ENCODE assay signal across 16 cellular contexts in genomic region chr20:47578543-47578942, GRCh38.
DNase-seq lines count a peak whose midpoint lies in the region; ATAC-seq and TF ChIP-seq lines count a peak whose summit lies in the region.
"Had no signal": no experiment of that assay in that cellular context is flagged by ENCODE, and none has a peak within 500 bp of the region (broad histone marks: within the 10 kb centered on the region; RNA-seq: fewer than 3 reads in every experiment).

No MANE protein-coding gene starts in this region.

- no peaks in the 10 kb centered on the region for H3K27me3 ChIP-seq in SK-N-SH (ENCODE audit: insufficient read depth)
- H3K27me3 ChIP-seq in esophagus squamous epithelium: no peaks in the 10 kb centered on the region

- H3K9me3 Mint-ChIP-seq in nephron progenitor cell: no peaks in the 10 kb centered on the region
- H3K9me3 Mint-ChIP-seq: CD14-positive monocyte had no signal

- H3F3A ChIP-seq in SK-N-SH (replicated peaks; ENCODE audit: insufficient read depth): peaks cover 11% of the 10 kb centered on the region

- H3K27ac Mint-ChIP-seq in nephron progenitor cell: peak overlapping the region; percentile 17
- H3K27ac Mint-ChIP-seq: activated CD8-positive, alpha-beta memory T cell treated with anti-CD3 and anti-CD28 coated beads, Interleukin-2, amount 10 ng/mL, durations not matched to agents 7 days and 5 days had no signal

- no peak overlapping the region for H3K4me2 ChIP-seq in SK-N-SH

- no peaks in the 10 kb centered on the region for H4K20me1 ChIP-seq in SK-N-SH (ENCODE audit: insufficient read depth)

- no peaks in the 10 kb centered on the region for H3K27me3 Mint-ChIP-seq in nephron progenitor cell (ENCODE audit: low read depth, poor library complexity)
- H3K27me3 Mint-ChIP-seq: activated CD8-positive, alpha-beta memory T cell treated with anti-CD3 and anti-CD28 coated beads, Interleukin-2, amount 10 ng/mL, durations not matched to agents 7 days and 5 days had no signal

- no peak for TF ChIP-seq CTCF in SK-N-SH (IDR thresholded peaks at IDR 0.05)
- no peak for TF ChIP-seq CTCF in esophagus squamous epithelium (IDR thresholded peaks at IDR 0.05)
- TF ChIP-seq CTCF in nephron progenitor cell (IDR thresholded peaks at IDR 0.05): no peak

- H3K36me3 Mint-ChIP-seq in nephron progenitor cell (ENCODE audit: low read depth): peaks cover 21% of the 10 kb centered on the region

- no peak overlapping the region for H3K9ac ChIP-seq in SK-N-SH

- no peak overlapping the region for H3K4me3 ChIP-seq in SK-N-SH (ENCODE audit: low read depth in 2 of 2, low read length in 1 of 2)
- no peak overlapping the region for H3K4me3 ChIP-seq in esophagus squamous epithelium
- H3K4me3 ChIP-seq: psoas muscle had no signal

- CTCF ChIA-PET in SK-N-SH (lab: Yijun Ruan, JAX): interaction anchor here (1.1 to 3.6 kb wide), 3 partner anchors 42 to 195 kb away, joined by 4 to 13 read pairs (median 12); partner anchors contain the start of gene NCOA3

- H3K36me3 ChIP-seq in SK-N-SH (replicated peaks in 1 of 2; ENCODE audit: control insufficient read depth in 1 of 2, insufficient read depth in 2 of 2, low read length in 1 of 2): no peaks in the 10 kb centered on the region
- no peaks in the 10 kb centered on the region for H3K36me3 ChIP-seq in esophagus squamous epithelium

- no peaks in the 10 kb centered on the region for H3K9me2 ChIP-seq in SK-N-SH

- intact Hi-C loops in esophagus squamous epithelium (cut with DNase I): no loop called here

- H3K27ac ChIP-seq in SK-N-SH (ENCODE audit: low read depth in 2 of 2, low read length in 1 of 2) (peak overlapping the region in 1 of 2 experiments; percentile 30; a peak in 1 of 4 replicates), esophagus squamous epithelium (peak overlapping the region; percentile 9 to 83 (median 66))
- H3K27ac ChIP-seq: psoas muscle had no signal

- POLR2A ChIA-PET in SK-N-SH (lab: Yijun Ruan, JAX): no interaction called here

- no peak for ATAC-seq in SK-N-SH treated with all-trans-retinoic acid at 6 μM for 48 hours
- no peak for ATAC-seq in GM21360 (IDR thresholded peaks at IDR 0.05; ENCODE audit: unreplicated experiment)
- ATAC-seq: activated CD8-positive, alpha-beta memory T cell treated with anti-CD3 and anti-CD28 coated beads, Interleukin-2, amount 10 ng/mL, durations not matched to agents 7 days and 5 days; esophagus mucosa; psoas muscle had no signal

- DNase-seq in SK-N-SH (no peak), M059J (ENCODE audit: low read depth) (peak; percentile 30), esophagus squamous epithelium (lab: John Stamatoyannopoulos, UW) (no peak), nephron progenitor cell (no peak), NCI-H524 (lab: John Stamatoyannopoulos, UW) (no peak), globus pallidus (ENCODE audit: low spot score) (no peak)
- DNase-seq: activated CD8-positive, alpha-beta memory T cell treated with anti-CD3 and anti-CD28 coated beads, Interleukin-2, amount 10 ng/mL, durations not matched to agents 7 days and 5 days; DMS79 treated with DMSO at 0.1 percent for 48 hours; kidney glomerular epithelial cell; NCI-H1092 treated with DMSO at 0.1 percent for 48 hours; psoas muscle; stimulated activated naive CD4-positive, alpha-beta T cell treated with Interleukin-2 at 50 U/mL for 16 hours had no signal

- H3K79me2 ChIP-seq in SK-N-SH (ENCODE audit: insufficient read depth): peaks cover 27% of the 10 kb centered on the region; the same call in 1 of the 2 replicates

- TF ChIP-seq POLR2A in esophagus squamous epithelium (IDR thresholded peaks at IDR 0.05): no peak

- TF ChIP-seq EP300 in SK-N-SH (IDR thresholded peaks at IDR 0.05; ENCODE audit: borderline replicate concordance in 1 of 2, low read depth in 1 of 2, low read length in 1 of 2): no peak

- peaks cover 41 to 43% of the 10 kb centered on the region in 2 experiments for H3K4me1 ChIP-seq in SK-N-SH (ENCODE audit: control insufficient read depth in 1 of 2, insufficient read depth in 2 of 2, low read depth in 1 of 2, low read length in 1 of 2)
- peaks cover 47 to 93% (median 63%) of the 10 kb centered on the region in 3 donors for H3K4me1 ChIP-seq in esophagus squamous epithelium

- peaks cover 76% of the 10 kb centered on the region for H3K4me1 Mint-ChIP-seq in nephron progenitor cell

- no peaks in the 10 kb centered on the region for H3K9me3 ChIP-seq in SK-N-SH
- H3K9me3 ChIP-seq in esophagus squamous epithelium: no peaks in the 10 kb centered on the region
- H3K9me3 ChIP-seq: psoas muscle had no signal

- no peak overlapping the region for H2AFZ ChIP-seq in SK-N-SH (ENCODE audit: low read depth)

- H3K4me3 Mint-ChIP-seq in nephron progenitor cell: no peak overlapping the region
- H3K4me3 Mint-ChIP-seq: activated CD8-positive, alpha-beta memory T cell treated with anti-CD3 and anti-CD28 coated beads, Interleukin-2, amount 10 ng/mL, durations not matched to agents 7 days and 5 days; CD14-positive monocyte had no signal

- WGBS in SK-N-SH (ENCODE audit: low lambda C conversion rate): 38% methylated on average over 1 of the region's 1 CpG
- 6 to 14% methylated on average over 1 of the region's 1 CpG for WGBS in esophagus squamous epithelium, 2 donors

- TF ChIP-seq RAD21 in SK-N-SH (IDR thresholded peaks at IDR 0.05; ENCODE audit: low read length): no peak

TF ChIP-seq in SK-N-SH, 30 proteins besides CTCF, POLR2A, EP300 and RAD21:
- no peak for TF ChIP-seq TEAD4 (IDR thresholded peaks at IDR 0.05; ENCODE audit: borderline replicate concordance, insufficient read depth)
- TF ChIP-seq RFX5 (IDR thresholded peaks at IDR 0.05; ENCODE audit: low read length): 0 out of 2 replicates have a peak, but pooled peaks have one; percentile 25

TF ChIP-seq in SK-N-SH treated with all-trans-retinoic acid at 6 μM for 48 hours, 23 proteins besides CTCF, POLR2A, EP300 and RAD21:
- no peak for TF ChIP-seq PPARA (CRISPR knock-in tag; IDR thresholded peaks at IDR 0.05; ENCODE audit: borderline replicate concordance)
- TF ChIP-seq ISL1 (CRISPR knock-in tag; IDR thresholded peaks at IDR 0.05): no peak
- no peak for TF ChIP-seq CSDC2 (CRISPR knock-in tag; IDR thresholded peaks at IDR 0.05)
- TF ChIP-seq ZNF8 (CRISPR knock-in tag; IDR thresholded peaks at IDR 0.05): no peak
- no peak for TF ChIP-seq TOX (CRISPR knock-in tag; IDR thresholded peaks at IDR 0.05; ENCODE audit: borderline replicate concordance)
- no peak for TF ChIP-seq ZC3H10 (CRISPR knock-in tag; IDR thresholded peaks at IDR 0.05)
- TF ChIP-seq ESRRG (CRISPR knock-in tag; IDR thresholded peaks at IDR 0.05): no peak
- no peak for TF ChIP-seq ZNF565 (CRISPR knock-in tag; conservative IDR thresholded peaks at IDR 0.05; ENCODE audit: low read depth)
